In the genomic region with DNA sequence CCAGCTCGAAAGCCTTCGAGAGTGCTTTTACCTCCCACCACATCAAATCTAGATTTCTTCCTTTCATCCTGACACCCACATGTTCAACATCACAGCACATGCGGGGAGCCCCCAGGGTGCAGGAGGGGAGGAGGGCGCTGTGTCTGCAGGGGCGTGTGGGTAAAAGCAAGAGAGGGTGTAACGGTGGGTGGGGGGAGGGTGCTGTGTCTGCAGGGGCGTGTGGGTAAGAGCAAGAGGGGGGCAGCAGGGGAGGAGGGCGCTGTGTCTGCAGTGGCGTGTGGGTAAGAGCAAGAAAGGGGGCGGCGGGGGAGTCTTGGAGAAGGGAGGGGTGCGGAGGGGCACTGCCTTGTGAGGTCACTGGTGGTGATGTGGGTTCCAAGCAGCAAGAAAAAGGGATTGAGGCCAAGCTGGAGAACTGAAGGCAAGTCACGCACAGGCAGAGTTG, we compare ENCODE assay signal across 11 cellular contexts. TPM values are rescaled to one million over a fixed set of nuclear protein-coding genes. Genes with fewer than 3 reads are reported as not detected.
DNase-seq lines count a peak whose midpoint lies in the region; ATAC-seq and TF ChIP-seq lines count a peak whose summit lies in the region.
"Had no signal": no experiment of that assay in that cellular context is flagged by ENCODE, and none has a peak within 500 bp of the region (broad histone marks: within the 10 kb centered on the region; RNA-seq: fewer than 3 reads in every experiment).

No MANE protein-coding gene starts in this region.

- no peaks in the 10 kb centered on the region for H3K36me3 ChIP-seq in HEK293 (ENCODE audit: control insufficient read depth in 2 of 2, insufficient read depth in 1 of 2, low read length in 2 of 2)
- no peaks in the 10 kb centered on the region for H3K36me3 ChIP-seq in fibroblast of lung (ENCODE audit: control insufficient read depth, insufficient read depth, low read length)

- H3K4me1 ChIP-seq in HEK293 (ENCODE audit: control insufficient read depth, insufficient read depth, low read length) (no peaks in the 10 kb centered on the region), fibroblast of lung (ENCODE audit: control insufficient read depth, extremely low read depth, insufficient read depth, low read length) (peaks cover 4% of the 10 kb centered on the region)

- no peak overlapping the region for H3K27ac ChIP-seq in HEK293 (ENCODE audit: extremely low read depth, low read depth, low read length)
- no peak overlapping the region for H3K27ac ChIP-seq in fibroblast of lung (ENCODE audit: insufficient read depth, low read length)

- H3K4me2 ChIP-seq in fibroblast of lung (ENCODE audit: extremely low read depth, insufficient read depth, low read length), result peak overlapping the region; percentile 42

- no peak overlapping the region for H2AFZ ChIP-seq in fibroblast of lung (ENCODE audit: low read length)

- no peak for TF ChIP-seq CTCF in HEK293 (tag by site-specific recombination; IDR thresholded peaks at IDR 0.05)
- TF ChIP-seq CTCF in fibroblast of lung (conservative IDR thresholded peaks at IDR 0.05 in 1 of 2, IDR thresholded peaks at IDR 0.05 in 1 of 2; ENCODE audit: low read depth in 1 of 2, low read length in 2 of 2), result no peak

- H3K9me3 ChIP-seq in HEK293 (ENCODE audit: control insufficient read depth, insufficient read depth, low read depth, low read length) (no peaks in the 10 kb centered on the region), fibroblast of lung (ENCODE audit: control insufficient read depth, insufficient read depth, low read depth, low read length) (no peaks in the 10 kb centered on the region)
- H3K9me3 ChIP-seq: gastroesophageal sphincter had no signal

- POLR2A ChIA-PET in HEK293 (lab: Yijun Ruan, JAX), result no interaction called here

- DNase-seq in activated T-cell treated with anti-CD3 and anti-CD28 coated beads for 24 hours (ENCODE audit: low read depth) (peak; percentile 8), fibroblast of lung (ENCODE audit: low read depth in 2 of 2) (peak; percentile 25 to 27), NCI-H146 treated with DMSO at 0.1 percent for 48 hours (lab: John Stamatoyannopoulos, UW; ENCODE audit: unreplicated experiment) (no peak), T-helper 9 cell (no peak)
- peak; percentile 31 for DNase-seq in stimulated activated CD8-positive, alpha-beta memory T cell treated with anti-CD3 and anti-CD28 coated beads, Interleukin-12 subunit alpha, Interleukin-12 subunit beta, amount 100 ng/mL, for 4 hours (ENCODE audit: low read depth)
- DNase-seq: naive B cell, RPMI8226 had no signal

- no peaks in the 10 kb centered on the region for H4K20me1 ChIP-seq in fibroblast of lung (ENCODE audit: control insufficient read depth, extremely low read depth, insufficient read depth, low read length)

- CTCF ChIA-PET in HEK293 (lab: Yijun Ruan, JAX), result interaction anchor here (0.6 kb wide), 1 partner anchor 9 kb away, joined by 4 read pairs; no protein-coding TSS in a partner anchor

- ATAC-seq in HG03565 (IDR thresholded peaks at IDR 0.05; ENCODE audit: unreplicated experiment) (no peak), GM19467 (IDR thresholded peaks at IDR 0.05; ENCODE audit: unreplicated experiment) (no peak)
- ATAC-seq: gastroesophageal sphincter had no signal

- H3K4me3 ChIP-seq in HEK293 (ENCODE audit: low read depth, low read length), result no peak overlapping the region
- no peak overlapping the region for H3K4me3 ChIP-seq in fibroblast of lung (replicated peaks in 1 of 4; ENCODE audit: control extremely low read depth in 1 of 4, insufficient read depth in 1 of 4, low read depth in 3 of 4, low read length in 4 of 4)

- no peaks in the 10 kb centered on the region for H3K27me3 ChIP-seq in fibroblast of lung (ENCODE audit: control insufficient read depth, insufficient read depth, low read length)
- H3K27me3 ChIP-seq: gastroesophageal sphincter had no signal

- H3K79me2 ChIP-seq in fibroblast of lung (ENCODE audit: control insufficient read depth, insufficient read depth, low read length), result peaks cover 3% of the 10 kb centered on the region

- H3K9ac ChIP-seq in fibroblast of lung (ENCODE audit: insufficient read depth, low read length), result no peak overlapping the region

TF ChIP-seq in HEK293, 187 proteins besides CTCF, POLR2A, EP300 and RAD21:
- TF ChIP-seq ZNF133 (tag by site-specific recombination; IDR thresholded peaks at IDR 0.05), result no peak
- TF ChIP-seq GLI4 (tag by site-specific recombination; IDR thresholded peaks at IDR 0.05), result no peak
- TF ChIP-seq ZNF202 (tag by site-specific recombination; IDR thresholded peaks at IDR 0.05; ENCODE audit: borderline replicate concordance), result no peak
- TF ChIP-seq SP3 (tag by site-specific recombination; IDR thresholded peaks at IDR 0.05), result no peak
- TF ChIP-seq ZNF600 (tag by site-specific recombination; IDR thresholded peaks at IDR 0.05), result no peak
- TF ChIP-seq KLF16 (tag by site-specific recombination; IDR thresholded peaks at IDR 0.05), result no peak
- no peak for TF ChIP-seq ZNF157 (tag by site-specific recombination; IDR thresholded peaks at IDR 0.05)
- TF ChIP-seq ZFHX2 (tag by site-specific recombination; conservative IDR thresholded peaks at IDR 0.05), result peak; percentile 99
- no peak for TF ChIP-seq ZNF658 (tag by site-specific recombination; IDR thresholded peaks at IDR 0.05)
- TF ChIP-seq ZIC2 (tag by site-specific recombination; IDR thresholded peaks at IDR 0.05), result no peak
- no peak for TF ChIP-seq ZNF510 (tag by site-specific recombination; IDR thresholded peaks at IDR 0.05; ENCODE audit: insufficient replicate concordance)
- TF ChIP-seq, protein P1, sequence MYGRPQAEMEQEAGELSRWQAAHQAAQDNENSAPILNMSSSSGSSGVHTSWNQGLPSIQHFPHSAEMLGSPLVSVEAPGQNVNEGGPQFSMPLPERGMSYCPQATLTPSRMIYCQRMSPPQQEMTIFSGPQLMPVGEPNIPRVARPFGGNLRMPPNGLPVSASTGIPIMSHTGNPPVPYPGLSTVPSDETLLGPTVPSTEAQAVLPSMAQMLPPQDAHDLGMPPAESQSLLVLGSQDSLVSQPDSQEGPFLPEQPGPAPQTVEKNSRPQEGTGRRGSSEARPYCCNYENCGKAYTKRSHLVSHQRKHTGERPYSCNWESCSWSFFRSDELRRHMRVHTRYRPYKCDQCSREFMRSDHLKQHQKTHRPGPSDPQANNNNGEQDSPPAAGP (tag by site-specific recombination; IDR thresholded peaks at IDR 0.05), result no peak
- TF ChIP-seq MYNN (tag by site-specific recombination; IDR thresholded peaks at IDR 0.05; ENCODE audit: borderline replicate concordance), result no peak
- TF ChIP-seq, protein P2, sequence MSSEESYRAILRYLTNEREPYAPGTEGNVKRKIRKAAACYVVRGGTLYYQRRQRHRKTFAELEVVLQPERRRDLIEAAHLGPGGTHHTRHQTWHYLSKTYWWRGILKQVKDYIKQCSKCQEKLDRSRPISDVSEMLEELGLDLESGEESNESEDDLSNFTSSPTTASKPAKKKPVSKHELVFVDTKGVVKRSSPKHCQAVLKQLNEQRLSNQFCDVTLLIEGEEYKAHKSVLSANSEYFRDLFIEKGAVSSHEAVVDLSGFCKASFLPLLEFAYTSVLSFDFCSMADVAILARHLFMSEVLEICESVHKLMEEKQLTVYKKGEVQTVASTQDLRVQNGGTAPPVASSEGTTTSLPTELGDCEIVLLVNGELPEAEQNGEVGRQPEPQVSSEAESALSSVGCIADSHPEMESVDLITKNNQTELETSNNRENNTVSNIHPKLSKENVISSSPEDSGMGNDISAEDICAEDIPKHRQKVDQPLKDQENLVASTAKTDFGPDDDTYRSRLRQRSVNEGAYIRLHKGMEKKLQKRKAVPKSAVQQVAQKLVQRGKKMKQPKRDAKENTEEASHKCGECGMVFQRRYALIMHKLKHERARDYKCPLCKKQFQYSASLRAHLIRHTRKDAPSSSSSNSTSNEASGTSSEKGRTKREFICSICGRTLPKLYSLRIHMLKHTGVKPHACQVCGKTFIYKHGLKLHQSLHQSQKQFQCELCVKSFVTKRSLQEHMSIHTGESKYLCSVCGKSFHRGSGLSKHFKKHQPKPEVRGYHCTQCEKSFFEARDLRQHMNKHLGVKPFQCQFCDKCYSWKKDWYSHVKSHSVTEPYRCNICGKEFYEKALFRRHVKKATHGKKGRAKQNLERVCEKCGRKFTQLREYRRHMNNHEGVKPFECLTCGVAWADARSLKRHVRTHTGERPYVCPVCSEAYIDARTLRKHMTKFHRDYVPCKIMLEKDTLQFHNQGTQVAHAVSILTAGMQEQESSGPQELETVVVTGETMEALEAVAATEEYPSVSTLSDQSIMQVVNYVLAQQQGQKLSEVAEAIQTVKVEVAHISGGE (tag by site-specific recombination; conservative IDR thresholded peaks at IDR 0.05; ENCODE audit: low read depth), result no peak
- TF ChIP-seq ZNF174 (tag by site-specific recombination; IDR thresholded peaks at IDR 0.05), result no peak
- TF ChIP-seq EGR2 (tag by site-specific recombination; IDR thresholded peaks at IDR 0.05; ENCODE audit: low read depth), result peak; percentile 99
- TF ChIP-seq ZNF146 (tag by site-specific recombination; IDR thresholded peaks at IDR 0.05), result no peak
- TF ChIP-seq GLIS1 (tag by site-specific recombination; IDR thresholded peaks at IDR 0.05), result no peak
- TF ChIP-seq, protein P3, sequence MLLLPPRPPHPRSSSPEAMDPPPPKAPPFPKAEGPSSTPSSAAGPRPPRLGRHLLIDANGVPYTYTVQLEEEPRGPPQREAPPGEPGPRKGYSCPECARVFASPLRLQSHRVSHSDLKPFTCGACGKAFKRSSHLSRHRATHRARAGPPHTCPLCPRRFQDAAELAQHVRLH (tag by site-specific recombination; IDR thresholded peaks at IDR 0.05), result no peak
- 0 out of 2 replicates have a peak, but pooled peaks have one; percentile 38 for TF ChIP-seq KLF1 (tag by site-specific recombination; IDR thresholded peaks at IDR 0.05)
- TF ChIP-seq, protein P4, sequence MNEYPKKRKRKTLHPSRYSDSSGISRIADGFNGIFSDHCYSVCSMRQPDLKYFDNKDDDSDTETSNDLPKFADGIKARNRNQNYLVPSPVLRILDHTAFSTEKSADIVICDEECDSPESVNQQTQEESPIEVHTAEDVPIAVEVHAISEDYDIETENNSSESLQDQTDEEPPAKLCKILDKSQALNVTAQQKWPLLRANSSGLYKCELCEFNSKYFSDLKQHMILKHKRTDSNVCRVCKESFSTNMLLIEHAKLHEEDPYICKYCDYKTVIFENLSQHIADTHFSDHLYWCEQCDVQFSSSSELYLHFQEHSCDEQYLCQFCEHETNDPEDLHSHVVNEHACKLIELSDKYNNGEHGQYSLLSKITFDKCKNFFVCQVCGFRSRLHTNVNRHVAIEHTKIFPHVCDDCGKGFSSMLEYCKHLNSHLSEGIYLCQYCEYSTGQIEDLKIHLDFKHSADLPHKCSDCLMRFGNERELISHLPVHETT (tag by site-specific recombination; IDR thresholded peaks at IDR 0.05), result no peak
- no peak for TF ChIP-seq ZNF626 (tag by site-specific recombination; IDR thresholded peaks at IDR 0.05)

RNA-seq across cellular contexts. Expression of a gene that starts 34.6 kb away (rescaled TPM):
- 21.6 and 37.0 TPM in 2 replicates for total RNA-seq in fibroblast of lung
- polyA plus RNA-seq in fibroblast of lung, result 21.1 and 22.1 TPM in 2 replicates
- polyA plus RNA-seq in fibroblast of lung (2012), result 18.0 and 23.8 TPM in 2 replicates
- 66.0 and 80.8 TPM in 2 replicates for polyA minus RNA-seq in fibroblast of lung (ENCODE audit: low replicate concordance)

Comparison
In these comparisons a context has a peak if more than half of its experiments do, and no peak if none do; other contexts are left out.
1. DNase-seq: peak in activated T-cell treated with anti-CD3 and anti-CD28 coated beads for 24 hours (single experiment), fibroblast of lung (2 of 2) and stimulated activated CD8-positive, alpha-beta memory T cell treated with anti-CD3 and anti-CD28 coated beads, Interleukin-12 subunit alpha, Interleukin-12 subunit beta, amount 100 ng/mL, for 4 hours (single experiment); none in NCI-H146 treated with DMSO at 0.1 percent for 48 hours (single experiment) and T-helper 9 cell (single experiment).